ENCODE assay signal across 17 cellular contexts in genomic region chr2:84855730-84856129, GRCh38. TPM values are rescaled to one million over a fixed set of nuclear protein-coding genes. Genes with fewer than 3 reads are reported as not detected.
DNase-seq lines count a peak whose midpoint lies in the region; ATAC-seq and TF ChIP-seq lines count a peak whose summit lies in the region.
"Had no signal": no experiment of that assay in that cellular context is flagged by ENCODE, and none has a peak within 500 bp of the region (broad histone marks: within the 10 kb centered on the region; RNA-seq: fewer than 3 reads in every experiment).

No MANE protein-coding gene starts in this region.

- H3K27me3 ChIP-seq in HUES48 (ENCODE audit: control insufficient read depth, insufficient read depth, low read length): peaks cover 40% of the 10 kb centered on the region
- peaks cover 31% of the 10 kb centered on the region for H3K27me3 ChIP-seq in foreskin keratinocyte

- H3K27ac ChIP-seq in HUES48 (ENCODE audit: low read depth, low read length): no peak overlapping the region
- H3K27ac ChIP-seq in foreskin keratinocyte: no peak overlapping the region

- intact Hi-C loops in mucosa of descending colon (cut with DNase I, micrococcal nuclease): no loop called here

- H3K36me3 ChIP-seq in HUES48 (ENCODE audit: control insufficient read depth, insufficient read depth, low read length) (no peaks in the 10 kb centered on the region), mucosa of descending colon (ENCODE audit: low read depth) (no peaks in the 10 kb centered on the region)

- no peak for TF ChIP-seq CTCF in foreskin keratinocyte (conservative IDR thresholded peaks at IDR 0.05)
- TF ChIP-seq CTCF in mucosa of descending colon (IDR thresholded peaks at IDR 0.05): no peak

- H3K27ac Mint-ChIP-seq in activated naive CD4-positive, alpha-beta T cell treated with anti-CD3 and anti-CD28 coated beads, Interleukin-2, amount 50 U/mL, for 72 hours: peak overlapping the region; percentile 81 to 91

- no peak for ATAC-seq in activated naive CD4-positive, alpha-beta T cell treated with anti-CD3 and anti-CD28 coated beads, Interleukin-2, amount 50 U/mL, for 72 hours
- ATAC-seq in foreskin keratinocyte (no peak), mucosa of descending colon (no peak)

- no peak overlapping the region for H3K9ac ChIP-seq in HUES48 (ENCODE audit: low read depth, low read length)

- peak; percentile 38 for DNase-seq in activated CD4-positive, alpha-beta T cell treated with anti-CD3 and anti-CD28 coated beads for 48 hours
- DNase-seq in activated CD4-positive, alpha-beta T cell treated with anti-CD3 and anti-CD28 coated beads for 1 hour: no peak
- peak in 1 of 2 donors; percentile 41 for DNase-seq in activated naive CD4-positive, alpha-beta T cell treated with anti-CD3 and anti-CD28 coated beads, Interleukin-2, amount 50 U/mL, for 72 hours (ENCODE audit: low spot score in 2 of 2)
- DNase-seq in iPS-NIHi11 (ENCODE audit: low spot score): peak; percentile 73
- DNase-seq in foreskin keratinocyte: no peak
- no peak for DNase-seq in mucosa of descending colon
- DNase-seq in GM03348 (ENCODE audit: low spot score): no peak
- DNase-seq: central memory CD4-positive, alpha-beta T cell; DND-41; immature natural killer cell; MV-4-11; naive B cell; NCI-H1930; NCI-H510A; SIG-M5 had no signal

- H3K36me3 Mint-ChIP-seq in activated naive CD4-positive, alpha-beta T cell treated with anti-CD3 and anti-CD28 coated beads, Interleukin-2, amount 50 U/mL, for 72 hours: peaks cover 27 to 64% of the 10 kb centered on the region in 2 donors

- H3K4me1 ChIP-seq in HUES48 (ENCODE audit: control insufficient read depth, insufficient read depth, low read length): peaks cover 17% of the 10 kb centered on the region
- no peaks in the 10 kb centered on the region for H3K4me1 ChIP-seq in foreskin keratinocyte
- H3K4me1 ChIP-seq in mucosa of descending colon (ENCODE audit: low read depth): peaks cover 21% of the 10 kb centered on the region

- H3K4me3 ChIP-seq in HUES48 (ENCODE audit: low read depth, low read length) (peak overlapping the region; percentile 31), mucosa of descending colon (no peak overlapping the region)
- H3K4me3 ChIP-seq: lung had no signal

- H3K9me3 ChIP-seq in HUES48 (ENCODE audit: control insufficient read depth, insufficient read depth, low read length) (no peaks in the 10 kb centered on the region), mucosa of descending colon (no peaks in the 10 kb centered on the region)

- peaks cover 15 to 23% of the 10 kb centered on the region in 2 donors for H3K9me3 Mint-ChIP-seq in activated naive CD4-positive, alpha-beta T cell treated with anti-CD3 and anti-CD28 coated beads, Interleukin-2, amount 50 U/mL, for 72 hours

RNA-seq across cellular contexts. Expression of gene TRABD2A, which starts 25.2 kb away (rescaled TPM):
- total RNA-seq in activated naive CD4-positive, alpha-beta T cell treated with anti-CD3 and anti-CD28 coated beads, Interleukin-2, amount 50 U/mL, for 72 hours: 10 to 100 TPM; 53.6 to 59.9 TPM
- 1.1 and 1.5 TPM in 2 replicates for total RNA-seq in foreskin keratinocyte
- 0.45 and 1.6 TPM in 2 replicates for polyA plus RNA-seq in foreskin keratinocyte
- 100 to 1,000 TPM in 1 of 3 donors, 10 to 100 TPM in 2; 40.2 to 132 (median 63.2) TPM for total RNA-seq in mucosa of descending colon

RNA-seq across cellular contexts. Expression of gene TMSB10, which starts 49.7 kb away (rescaled TPM):
- 1,000 to 10,000 TPM; 1,249 to 2,802 TPM for total RNA-seq in activated naive CD4-positive, alpha-beta T cell treated with anti-CD3 and anti-CD28 coated beads, Interleukin-2, amount 50 U/mL, for 72 hours
- total RNA-seq in foreskin keratinocyte (7,809 and 8,573 TPM in 2 replicates), mucosa of descending colon (1,000 to 10,000 TPM in 2 of 3 donors, 100 to 1,000 TPM in 1; 798 to 2,724 (median 1,605) TPM)
- 12,196 and 12,994 TPM in 2 replicates for polyA plus RNA-seq in foreskin keratinocyte

Comparison
In these comparisons a context has a peak if more than half of its experiments do, and no peak if none do; other contexts are left out.
1. DNase-seq: peak in activated CD4-positive, alpha-beta T cell treated with anti-CD3 and anti-CD28 coated beads for 48 hours (single experiment) and iPS-NIHi11 (single experiment); none in activated CD4-positive, alpha-beta T cell treated with anti-CD3 and anti-CD28 coated beads for 1 hour (single experiment), foreskin keratinocyte (0 of 2), mucosa of descending colon (0 of 3) and GM03348 (single experiment).
2. RNA of gene TRABD2A, which starts 25.2 kb away (total RNA-seq): 40.2 to 132 TPM in mucosa of descending colon and 53.6 to 59.9 TPM in activated naive CD4-positive, alpha-beta T cell treated with anti-CD3 and anti-CD28 coated beads, Interleukin-2, amount 50 U/mL, for 72 hours; 1.1 to 1.5 TPM in foreskin keratinocyte; every median in the first group is over 10 times any median in the second.